19 cellular contexts compared by ENCODE assay signal in the genomic region with DNA sequence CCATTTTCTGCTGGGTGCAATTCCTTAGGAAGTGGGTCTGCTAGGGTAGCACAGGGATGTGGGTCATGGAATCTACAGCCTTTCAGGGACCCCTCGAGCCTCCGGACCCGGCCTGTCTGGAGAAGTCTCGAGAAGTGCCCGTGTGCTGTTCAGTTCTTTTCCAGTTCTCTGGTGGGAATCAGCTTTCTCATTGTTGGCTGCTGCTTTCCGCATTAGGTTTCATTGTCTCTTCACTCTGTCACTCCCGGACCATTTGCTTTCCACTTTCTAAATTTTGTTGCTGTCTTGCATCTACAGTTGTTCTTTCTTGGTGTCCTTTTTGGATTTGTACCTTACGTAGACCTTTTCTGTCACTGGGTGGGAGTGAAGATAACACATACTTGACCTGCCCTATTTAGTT. TPM values are rescaled to one million over a fixed set of nuclear protein-coding genes. Genes with fewer than 3 reads are reported as not detected.
DNase-seq lines count a peak whose midpoint lies in the region; ATAC-seq, FAIRE-seq and TF ChIP-seq lines count a peak whose summit lies in the region.
"Had no signal": no experiment of that assay in that cellular context is flagged by ENCODE, and none has a peak within 500 bp of the region (broad histone marks: within the 10 kb centered on the region; RNA-seq: fewer than 3 reads in every experiment).

No MANE protein-coding gene starts in this region.

- no peak for FAIRE-seq in astrocyte (lab: Jason Lieb, UNC)
- FAIRE-seq: islet of Langerhans, RCC 7860 had no signal

- no peak overlapping the region for H2AFZ ChIP-seq in GM23248
- no peak overlapping the region for H2AFZ ChIP-seq in astrocyte (ENCODE audit: low read depth, low read length)
- H2AFZ ChIP-seq in osteoblast (ENCODE audit: low read length), result no peak overlapping the region

- 26 to 35% methylated on average over 8 of the region's 8 CpGs for WGBS in GM23248 (ENCODE audit: low coverage in 1 of 2, low lambda C conversion rate in 2 of 2, missing lambda C conversion rate in 2 of 2), 2 experiments

- H3K9me2 ChIP-seq in GM23248 (ENCODE audit: insufficient read depth), result no peaks in the 10 kb centered on the region

- H3K27ac Mint-ChIP-seq in astrocyte (ENCODE audit: unreplicated experiment), result peak overlapping the region; percentile 60
- H3K27ac Mint-ChIP-seq: activated naive CD4-positive, alpha-beta T cell treated with anti-CD3 and anti-CD28 coated beads, Interleukin-2, amount 10 ng/mL, durations not matched to agents 7 days and 5 days had no signal

- H3K4me3 ChIP-seq in A673 (ENCODE audit: low read depth, low read length, poor library complexity, severe bottlenecking), result no peak overlapping the region
- no peak overlapping the region for H3K4me3 ChIP-seq in GM23248
- H3K4me3 ChIP-seq in astrocyte (ENCODE audit: insufficient read depth, low read depth, low read length), result no peak overlapping the region
- no peak overlapping the region for H3K4me3 ChIP-seq in osteoblast (ENCODE audit: insufficient read depth, low read length)
- H3K4me3 ChIP-seq: breast epithelium, esophagus squamous epithelium, stomach had no signal

- H3K9me3 ChIP-seq in A673 (ENCODE audit: low read depth, low read length, poor library complexity, severe bottlenecking), result no peaks in the 10 kb centered on the region
- H3K9me3 ChIP-seq in GM23248 (ENCODE audit: low read depth), result no peaks in the 10 kb centered on the region
- H3K9me3 ChIP-seq in astrocyte (ENCODE audit: insufficient read depth, low read depth, low read length), result no peaks in the 10 kb centered on the region
- H3K9me3 ChIP-seq in osteoblast (ENCODE audit: low read depth, low read length), result no peaks in the 10 kb centered on the region
- H3K9me3 ChIP-seq: breast epithelium, Caco-2, esophagus squamous epithelium, stomach had no signal

- H3K9ac ChIP-seq in GM23248 (no peak overlapping the region), astrocyte (ENCODE audit: low read length) (no peak overlapping the region)

- TF ChIP-seq CTCF in A673 (conservative IDR thresholded peaks at IDR 0.05; ENCODE audit: low read depth, low read length), result no peak
- TF ChIP-seq CTCF in astrocyte (IDR thresholded peaks at IDR 0.05; ENCODE audit: insufficient read depth, low read depth, low read length), result no peak
- no peak for TF ChIP-seq CTCF in osteoblast (IDR thresholded peaks at IDR 0.05; ENCODE audit: extremely low read depth, low read depth, low read length)
- no peak for TF ChIP-seq CTCF in GM13977 (IDR thresholded peaks at IDR 0.05; ENCODE audit: extremely low read depth, insufficient read depth, missing control alignments)

- in situ Hi-C loops in GM23248 (cut with MboI) (no loop called here), GM13977 (cut with MboI; ENCODE audit: low pct_unique_long_range_greater_than_20kb, low sequenced_read_pairs, unreplicated experiment) (loop anchor here (25.0 kb wide), 2 partner anchors 108 to 708 kb away; a partner anchor contains a TSS)

- H3K27ac ChIP-seq in A673 (ENCODE audit: low read depth, low read length, poor library complexity, severe bottlenecking), result peak overlapping the region; percentile 14
- H3K27ac ChIP-seq in GM23248, result no peak overlapping the region
- H3K27ac ChIP-seq in astrocyte (ENCODE audit: low read depth, low read length), result no peak overlapping the region
- no peak overlapping the region for H3K27ac ChIP-seq in osteoblast (ENCODE audit: low read depth, low read length)
- H3K27ac ChIP-seq: stomach had no signal

- intact Hi-C loops in A673 (cut with micrococcal nuclease; ENCODE audit: unreplicated experiment), result no loop called here

- CTCF ChIA-PET in A673 (lab: Charles Lee), result no interaction called here

- no peaks in the 10 kb centered on the region for H3K27me3 Mint-ChIP-seq in astrocyte (ENCODE audit: low read depth, unreplicated experiment)
- H3K27me3 Mint-ChIP-seq: activated naive CD4-positive, alpha-beta T cell treated with anti-CD3 and anti-CD28 coated beads, Interleukin-2, amount 10 ng/mL, durations not matched to agents 7 days and 5 days had no signal

- POLR2A ChIA-PET in A673 (lab: Charles Lee; ENCODE audit: low non-redundant PET), result no interaction called here

- peaks cover 37% of the 10 kb centered on the region for H3K4me1 Mint-ChIP-seq in astrocyte (ENCODE audit: low read depth, unreplicated experiment)

- ATAC-seq in HG02938 (IDR thresholded peaks at IDR 0.05; ENCODE audit: unreplicated experiment), result no peak
- no peak for ATAC-seq in GM21723 (IDR thresholded peaks at IDR 0.05; ENCODE audit: unreplicated experiment)

- peak overlapping the region; percentile 24 for H3K4me3 Mint-ChIP-seq in astrocyte (ENCODE audit: unreplicated experiment)
- H3K4me3 Mint-ChIP-seq: activated naive CD4-positive, alpha-beta T cell treated with anti-CD3 and anti-CD28 coated beads, Interleukin-2, amount 10 ng/mL, durations not matched to agents 7 days and 5 days had no signal

- H3K4me1 ChIP-seq in A673 (ENCODE audit: insufficient read depth, low read length, poor library complexity, severe bottlenecking) (peaks cover 57% of the 10 kb centered on the region), GM23248 (ENCODE audit: insufficient read depth) (peaks cover 48% of the 10 kb centered on the region), astrocyte (ENCODE audit: insufficient read depth, low read length) (peaks cover 31% of the 10 kb centered on the region), osteoblast (ENCODE audit: insufficient read depth, low read length) (peaks cover 34% of the 10 kb centered on the region)
- H3K4me1 ChIP-seq: breast epithelium, Caco-2 had no signal

- H3K27me3 ChIP-seq in A673 (replicated peaks; ENCODE audit: insufficient read depth, low read depth, low read length, poor library complexity) (no peaks in the 10 kb centered on the region), GM23248 (replicated peaks; ENCODE audit: insufficient read depth) (no peaks in the 10 kb centered on the region), astrocyte (ENCODE audit: insufficient read depth, low read length) (no peaks in the 10 kb centered on the region), osteoblast (ENCODE audit: insufficient read depth, low read length) (no peaks in the 10 kb centered on the region)
- H3K27me3 ChIP-seq: esophagus squamous epithelium, stomach had no signal

- no peaks in the 10 kb centered on the region for H3F3A ChIP-seq in GM23248 (ENCODE audit: insufficient read depth)

- no peaks in the 10 kb centered on the region for H3K36me3 Mint-ChIP-seq in astrocyte (ENCODE audit: low read depth, unreplicated experiment)

- H3K36me3 ChIP-seq in A673 (ENCODE audit: insufficient read depth, low read length, poor library complexity, severe bottlenecking), result no peaks in the 10 kb centered on the region
- H3K36me3 ChIP-seq in GM23248 (ENCODE audit: low read depth), result no peaks in the 10 kb centered on the region
- H3K36me3 ChIP-seq in astrocyte (ENCODE audit: insufficient read depth, low read length), result no peaks in the 10 kb centered on the region
- H3K36me3 ChIP-seq in osteoblast (ENCODE audit: insufficient read depth, low read length), result no peaks in the 10 kb centered on the region
- H3K36me3 ChIP-seq: breast epithelium, esophagus squamous epithelium, stomach had no signal

- no peak for DNase-seq in A673 (ENCODE audit: low spot score)
- DNase-seq in GM23248, result no peak
- DNase-seq in astrocyte (ENCODE audit: low read depth), result no peak
- peak; percentile 57 for DNase-seq in osteoblast (ENCODE audit: insufficient read length, low spot score, missing footprints)
- DNase-seq in DMS153 treated with DMSO at 0.1 percent for 48 hours (lab: John Stamatoyannopoulos, UW; ENCODE audit: unreplicated experiment), result no peak
- DNase-seq in GM13977 (ENCODE audit: low spot score), result no peak
- DNase-seq: activated CD4-positive, alpha-beta T cell treated with anti-CD3 and anti-CD28 coated beads for 4 hours; activated naive CD4-positive, alpha-beta T cell treated with anti-CD3 and anti-CD28 coated beads, Interleukin-2, amount 10 ng/mL, durations not matched to agents 7 days and 5 days; Caco-2; dorsolateral prefrontal cortex; esophagus squamous epithelium; head of caudate nucleus; NCI-H2227 treated with DMSO at 0.1 percent for 48 hours; stomach had no signal

- peaks cover 7% of the 10 kb centered on the region; the same call in 1 of the 2 replicates for H4K20me1 ChIP-seq in GM23248 (ENCODE audit: insufficient read depth)
- peaks cover 46% of the 10 kb centered on the region for H4K20me1 ChIP-seq in astrocyte (ENCODE audit: insufficient read depth, low read length)
- peaks cover 60% of the 10 kb centered on the region for H4K20me1 ChIP-seq in osteoblast (ENCODE audit: insufficient read depth, low read length)

- H3K9me3 Mint-ChIP-seq in astrocyte (ENCODE audit: unreplicated experiment), result no peaks in the 10 kb centered on the region
- H3K9me3 Mint-ChIP-seq: activated naive CD4-positive, alpha-beta T cell treated with anti-CD3 and anti-CD28 coated beads, Interleukin-2, amount 10 ng/mL, durations not matched to agents 7 days and 5 days had no signal

- BruUV-seq in A673 (replicated peaks; lab: Mats Ljungman, UMichigan), result no TSS peak

- H3K4me2 ChIP-seq in GM23248 (ENCODE audit: unreplicated experiment) (peak overlapping the region; percentile 42), astrocyte (ENCODE audit: low read length) (peak overlapping the region; percentile 39), osteoblast (ENCODE audit: insufficient read depth, low read length) (no peak overlapping the region)

- peaks cover 100% of the 10 kb centered on the region for H3K79me2 ChIP-seq in GM23248 (ENCODE audit: insufficient read depth)
- H3K79me2 ChIP-seq in astrocyte (ENCODE audit: insufficient read depth, low read length), result peaks cover 96% of the 10 kb centered on the region
- H3K79me2 ChIP-seq in osteoblast (ENCODE audit: insufficient read depth, low read length), result peaks cover 95% of the 10 kb centered on the region

RNA-seq across cellular contexts. Expression of a gene that starts 6.1 kb away (rescaled TPM):
- 24.8 and 25.8 TPM in 2 replicates for total RNA-seq in A673 (2021)
- 18.6 and 38.9 TPM in 2 replicates for total RNA-seq in GM23248 (2014; rRNA removed; shearing (Covaris generic))
- polyA plus RNA-seq in GM23248 (2016; fragmentation: Nextera tagmentation; extraction: Ambion mirVana), result 38.9 and 40.4 TPM in 2 replicates
- total RNA-seq in astrocyte, result 31.2 and 34.2 TPM in 2 replicates
- total RNA-seq in osteoblast, result 58.9 and 63.0 TPM in 2 replicates

RNA-seq across cellular contexts. Expression of a gene that starts 39.4 kb away (rescaled TPM):
- total RNA-seq in A673 (2021), result 18.3 and 19.5 TPM in 2 replicates
- total RNA-seq in GM23248 (2014; rRNA removed; shearing (Covaris generic)), result 10.4 and 12.3 TPM in 2 replicates
- polyA plus RNA-seq in GM23248 (2016; fragmentation: Nextera tagmentation; extraction: Ambion mirVana), result 11.3 and 12.0 TPM in 2 replicates
- total RNA-seq in astrocyte, result 16.6 and 17.0 TPM in 2 replicates
- 11.8 and 23.5 TPM in 2 replicates for total RNA-seq in osteoblast

RNA-seq across cellular contexts. Expression of a gene that starts 39.6 kb away (rescaled TPM):
- total RNA-seq in A673 (2021) (25.8 and 28.6 TPM in 2 replicates), astrocyte (16.1 and 22.0 TPM in 2 replicates), osteoblast (15.9 and 19.2 TPM in 2 replicates)
- total RNA-seq in GM23248 (2014; rRNA removed; shearing (Covaris generic)), result 3.2 and 6.2 TPM in 2 replicates
- polyA plus RNA-seq in GM23248 (2016; fragmentation: Nextera tagmentation; extraction: Ambion mirVana), result 9.6 and 10.4 TPM in 2 replicates

RNA-seq across cellular contexts. Expression of a gene that starts 42.0 kb away (rescaled TPM):
- total RNA-seq in A673 (2021) (3.1 and 3.9 TPM in 2 replicates), astrocyte (1.0 and 2.3 TPM in 2 replicates), osteoblast (6.2 and 6.5 TPM in 2 replicates)
- total RNA-seq in GM23248 (2014; rRNA removed; shearing (Covaris generic)), result 2.2 and 4.3 TPM in 2 replicates
- polyA plus RNA-seq in GM23248 (2016; fragmentation: Nextera tagmentation; extraction: Ambion mirVana), result 2.4 and 2.5 TPM in 2 replicates
